Comparison of ENCODE assay signal across 22 cellular contexts in genomic region chr22:22918297-22918965, GRCh38. TPM values are rescaled to one million over a fixed set of nuclear protein-coding genes. Genes with fewer than 3 reads are reported as not detected.
DNase-seq lines count a peak whose midpoint lies in the region; ATAC-seq, FAIRE-seq and TF ChIP-seq lines count a peak whose summit lies in the region.
"Had no signal": no experiment of that assay in that cellular context is flagged by ENCODE, and none has a peak within 500 bp of the region (broad histone marks: within the 10 kb centered on the region; RNA-seq: fewer than 3 reads in every experiment).

No MANE protein-coding gene starts in this region.

- no peaks in the 10 kb centered on the region for H3K27me3 ChIP-seq in BLaER1
- no peaks in the 10 kb centered on the region for H3K27me3 ChIP-seq in OCI-LY1 (ENCODE audit: insufficient read depth, low read length)
- peaks cover 26 to 96% of the 10 kb centered on the region in 2 experiments for H3K27me3 ChIP-seq in K562 (ENCODE audit: control insufficient read depth in 2 of 2, insufficient read depth in 2 of 2, low read length in 2 of 2)
- H3K27me3 ChIP-seq: BE2C had no signal

- peak overlapping the region; percentile 70 for H3K27ac Mint-ChIP-seq in stimulated activated effector memory CD8-positive, alpha-beta T cell treated with anti-CD3 and anti-CD28 coated beads, Interleukin-12 subunit alpha, Interleukin-12 subunit beta, amount 100 ng/mL, for 72 hours
- H3K27ac Mint-ChIP-seq: GM23338, HFFc6 had no signal

- peaks cover 5% of the 10 kb centered on the region for H3K9me1 ChIP-seq in K562 (ENCODE audit: control insufficient read depth, insufficient read depth, low read length)

- H3K27ac ChIP-seq in BLaER1, result peak overlapping the region; percentile 18; the same call in 1 of the 2 replicates
- peak overlapping the region; percentile 99 for H3K27ac ChIP-seq in OCI-LY1 (ENCODE audit: low read depth, low read length, poor library complexity, severe bottlenecking)
- no peak overlapping the region for H3K27ac ChIP-seq in K562 (ENCODE audit: extremely low read depth, low read depth, low read length)

- peak in 2 of 4 experiments; percentile 55 for DNase-seq in K562 (ENCODE audit: extremely low read depth in 1 of 4, low spot score in 3 of 4)
- no peak for DNase-seq in stimulated activated effector memory CD8-positive, alpha-beta T cell treated with anti-CD3 and anti-CD28 coated beads, Interleukin-12 subunit alpha, Interleukin-12 subunit beta, amount 100 ng/mL, for 72 hours (ENCODE audit: low spot score in 2 of 2)
- no peak for DNase-seq in HUDEP-2 (lab: John Stamatoyannopoulos, UW; ENCODE audit: unreplicated experiment in 76 of 76)
- DNase-seq in stimulated activated CD4-positive, alpha-beta T cell treated with anti-CD3 and anti-CD28 coated beads, Interleukin-2, amount 100 ng/mL, for 48 hours, result no peak
- no peak for DNase-seq in activated effector memory CD4-positive, alpha-beta T cell treated with anti-CD3 and anti-CD28 coated beads, Interleukin-2, amount 50 U/mL, for 16 hours
- DNase-seq: BE2C; CD4-positive, alpha-beta memory T cell; DMS153; DMS79; GDM1; HFFc6 had no signal

- H3K4me3 ChIP-seq in BLaER1 (no peak overlapping the region), OCI-LY1 (ENCODE audit: low read depth, low read length, poor library complexity, severe bottlenecking) (peak overlapping the region; percentile 61), K562 (no peak overlapping the region)
- H3K4me3 ChIP-seq: GM23338 had no signal

- no peaks in the 10 kb centered on the region for H3K9me3 Mint-ChIP-seq in stimulated activated effector memory CD8-positive, alpha-beta T cell treated with anti-CD3 and anti-CD28 coated beads, Interleukin-12 subunit alpha, Interleukin-12 subunit beta, amount 100 ng/mL, for 72 hours
- H3K9me3 Mint-ChIP-seq: HFFc6 had no signal

- H3K36me3 ChIP-seq in BLaER1, result no peaks in the 10 kb centered on the region
- H3K36me3 ChIP-seq in OCI-LY1 (ENCODE audit: insufficient read depth, low read length), result peaks cover 15% of the 10 kb centered on the region; the same call in 1 of the 2 replicates
- H3K36me3 ChIP-seq in K562 (ENCODE audit: control insufficient read depth, insufficient read depth, low read length), result no peaks in the 10 kb centered on the region
- H3K36me3 ChIP-seq: BE2C had no signal

- H2AFZ ChIP-seq in OCI-LY1 (ENCODE audit: low read length), result no peak overlapping the region
- no peak overlapping the region for H2AFZ ChIP-seq in K562 (ENCODE audit: low read depth, low read length)
- H2AFZ ChIP-seq: GM23338 had no signal

- no peak for FAIRE-seq in K562 (lab: Jason Lieb, UNC)
- FAIRE-seq: GM12892, H54 had no signal

- no peaks in the 10 kb centered on the region for H4K20me1 ChIP-seq in BLaER1
- no peaks in the 10 kb centered on the region for H4K20me1 ChIP-seq in OCI-LY1 (ENCODE audit: insufficient read depth, low read length)
- peaks cover 81% of the 10 kb centered on the region for H4K20me1 ChIP-seq in K562 (replicated peaks; ENCODE audit: control insufficient read depth, insufficient read depth, low read length)

- TF ChIP-seq POLR2A in K562 (conservative IDR thresholded peaks at IDR 0.05), result no peak

- H3K9me3 ChIP-seq in BLaER1 (no peaks in the 10 kb centered on the region), OCI-LY1 (ENCODE audit: low read length) (no peaks in the 10 kb centered on the region), K562 (replicated peaks; ENCODE audit: control insufficient read depth, insufficient read depth, low read depth, low read length) (no peaks in the 10 kb centered on the region)
- H3K9me3 ChIP-seq: BE2C had no signal

- WGBS in K562 (ENCODE audit: insufficient coverage, low coverage, missing lambda C conversion rate), result 1% methylated on average over 7 of the region's 7 CpGs

- peaks cover 4% of the 10 kb centered on the region; the same call in 1 of the 2 replicates for H3K79me2 ChIP-seq in OCI-LY1 (ENCODE audit: insufficient read depth, low read length)
- H3K79me2 ChIP-seq in K562 (ENCODE audit: control insufficient read depth, insufficient read depth, low read length), result no peaks in the 10 kb centered on the region

- H3K4me3 Mint-ChIP-seq in stimulated activated effector memory CD8-positive, alpha-beta T cell treated with anti-CD3 and anti-CD28 coated beads, Interleukin-12 subunit alpha, Interleukin-12 subunit beta, amount 100 ng/mL, for 72 hours, result no peak overlapping the region
- H3K4me3 Mint-ChIP-seq: CD14-positive monocyte; CD4-positive, alpha-beta memory T cell; GM23338; HFFc6 had no signal

- ATAC-seq in K562 (no peak), HG03135 (IDR thresholded peaks at IDR 0.05; ENCODE audit: unreplicated experiment) (no peak)
- no peak for ATAC-seq in stimulated activated effector memory CD8-positive, alpha-beta T cell treated with anti-CD3 and anti-CD28 coated beads, Interleukin-12 subunit alpha, Interleukin-12 subunit beta, amount 100 ng/mL, for 72 hours
- ATAC-seq: GM23338, HCT116 had no signal

- POLR2A ChIA-PET in K562 (lab: Yijun Ruan, JAX), result interaction anchor here (0.7 to 6.0 kb wide), 7 partner anchors 10 to 189 kb away, joined by 3 to 30 read pairs (median 3); no protein-coding TSS in a partner anchor

- H3K4me1 Mint-ChIP-seq in stimulated activated effector memory CD8-positive, alpha-beta T cell treated with anti-CD3 and anti-CD28 coated beads, Interleukin-12 subunit alpha, Interleukin-12 subunit beta, amount 100 ng/mL, for 72 hours, result peaks cover 6% of the 10 kb centered on the region
- H3K4me1 Mint-ChIP-seq: GM23338 had no signal

- H3F3A ChIP-seq in OCI-LY1 (ENCODE audit: insufficient read depth, low read length), result no peaks in the 10 kb centered on the region; the same call in 1 of the 2 replicates

- CTCF ChIA-PET in K562 (lab: Yijun Ruan, JAX; ENCODE audit: low intra/inter-chr PET ratio), result interaction anchor here (0.9 to 1.0 kb wide), 2 partner anchors 101 to 210 kb away, joined by 3 read pairs; no protein-coding TSS in a partner anchor

- H3K4me2 ChIP-seq in BLaER1 (peak overlapping the region; percentile 31), OCI-LY1 (ENCODE audit: low read length) (peak overlapping the region; percentile 75), K562 (ENCODE audit: insufficient read depth, low read length) (no peak overlapping the region)
- H3K4me2 ChIP-seq: GM23338 had no signal

- TF ChIP-seq CTCF in OCI-LY1 (IDR thresholded peaks at IDR 0.05; ENCODE audit: low read length), result no peak
- TF ChIP-seq CTCF in K562 (IDR thresholded peaks at IDR 0.05 in 2 of 3, conservative IDR thresholded peaks at IDR 0.05 in 1 of 3; ENCODE audit: insufficient read depth in 2 of 3, low read depth in 1 of 3, low read length in 3 of 3), result no peak

- no peak for TF ChIP-seq RAD21 in K562 (CRISPR knock-in tag; conservative IDR thresholded peaks at IDR 0.05 in 1 of 2, IDR thresholded peaks at IDR 0.05 in 1 of 2)

- peaks cover 93% of the 10 kb centered on the region for H3K4me1 ChIP-seq in BLaER1
- H3K4me1 ChIP-seq in OCI-LY1 (ENCODE audit: insufficient read depth, low read length, severe bottlenecking), result peaks cover 100% of the 10 kb centered on the region
- no peaks in the 10 kb centered on the region for H3K4me1 ChIP-seq in K562 (replicated peaks in 1 of 2; ENCODE audit: control insufficient read depth in 2 of 2, insufficient read depth in 2 of 2, low read length in 2 of 2)
- H3K4me1 ChIP-seq: BE2C had no signal

- no TSS peak for BruUV-seq in K562 (replicated peaks; lab: Mats Ljungman, UMichigan)

- TF ChIP-seq EP300 in K562 (IDR thresholded peaks at IDR 0.05; ENCODE audit: low read length), result no peak

- H3K36me3 Mint-ChIP-seq in stimulated activated effector memory CD8-positive, alpha-beta T cell treated with anti-CD3 and anti-CD28 coated beads, Interleukin-12 subunit alpha, Interleukin-12 subunit beta, amount 100 ng/mL, for 72 hours, result no peaks in the 10 kb centered on the region
- H3K36me3 Mint-ChIP-seq: CD4-positive, alpha-beta memory T cell had no signal

- intact Hi-C loops in K562 (cut with micrococcal nuclease), result no loop called here

- H3K9ac ChIP-seq in BLaER1, result no peak overlapping the region
- H3K9ac ChIP-seq in OCI-LY1 (ENCODE audit: low read length), result peak overlapping the region; percentile 97
- no peak overlapping the region for H3K9ac ChIP-seq in K562 (ENCODE audit: insufficient read depth in 1 of 2, low read depth in 2 of 2, low read length in 2 of 2)

- in situ Hi-C loops in K562 (cut with MboI), result no loop called here

- H3K9me2 ChIP-seq in OCI-LY1 (ENCODE audit: low read depth, low read length), result no peaks in the 10 kb centered on the region

TF ChIP-seq in K562, 482 proteins besides CTCF, POLR2A, EP300 and RAD21 (continues in another document):
- no peak for TF ChIP-seq ZFP1 (CRISPR knock-in tag; IDR thresholded peaks at IDR 0.05)
- TF ChIP-seq HMGXB4 (CRISPR knock-in tag; IDR thresholded peaks at IDR 0.05), result 0 out of 2 replicates have a peak, but pooled peaks have one; percentile 10

RNA-seq across cellular contexts. Expression of gene IGLL5, which starts 30.8 kb away (rescaled TPM):
- not detected in 2 replicates for total RNA-seq in K562 (2011; cell fraction: chromatin; rRNA removed; ENCODE audit: low replicate concordance)
- total RNA-seq in K562 (2011; cell fraction: nucleolus; rRNA removed), result not detected in 2 replicates
- total RNA-seq in K562 (2011; cell fraction: nucleoplasm; rRNA removed), result not detected in 2 replicates
- total RNA-seq in K562 (2014; rRNA removed) (not detected in 2 replicates), K562 (2014; rRNA removed; fragmentation: Illumina TruSeq; extraction: Trizol) (not detected in 2 replicates), K562 (2015; rRNA removed; fragmentation: Illumina TruSeq; extraction: Trizol) (not detected in 2 replicates), K562 (2021) (not detected in 2 replicates)
- polyA plus RNA-seq in K562 (2011; rRNA removed) (not detected in 2 replicates), K562 (2014; fragmentation: Illumina TruSeq; extraction: Trizol) (not detected in 2 replicates), K562 (2014; fragmentation: Nextera tagmentation; extraction: Ambion mirVana) (not detected), K562 (2014; rRNA removed) (not detected in 2 replicates)
- polyA plus RNA-seq in K562 (2011; cell fraction: cytosol; rRNA removed), result not detected in 2 replicates
- not detected in 2 replicates for polyA plus RNA-seq in K562 (2011; cell fraction: nucleus; rRNA removed)
- polyA plus RNA-seq in K562 (2012), result not detected in 2 replicates
- not detected in 2 replicates for polyA minus RNA-seq in K562 (2011; rRNA and poly(A)+ RNA removed)
- polyA minus RNA-seq in K562 (2011; cell fraction: cytosol; rRNA and poly(A)+ RNA removed), result not detected in 2 replicates
- polyA minus RNA-seq in K562 (2011; cell fraction: nucleus; rRNA and poly(A)+ RNA removed), result not detected in 2 replicates
- total RNA-seq: A172; CD4-positive, alpha-beta memory T cell; Daoy; GM23338; HFFc6; HT-29 had no signal
- polyA plus RNA-seq: GM23338 had no signal
